ENCODE assay signal across 10 cellular contexts in the genomic region with DNA sequence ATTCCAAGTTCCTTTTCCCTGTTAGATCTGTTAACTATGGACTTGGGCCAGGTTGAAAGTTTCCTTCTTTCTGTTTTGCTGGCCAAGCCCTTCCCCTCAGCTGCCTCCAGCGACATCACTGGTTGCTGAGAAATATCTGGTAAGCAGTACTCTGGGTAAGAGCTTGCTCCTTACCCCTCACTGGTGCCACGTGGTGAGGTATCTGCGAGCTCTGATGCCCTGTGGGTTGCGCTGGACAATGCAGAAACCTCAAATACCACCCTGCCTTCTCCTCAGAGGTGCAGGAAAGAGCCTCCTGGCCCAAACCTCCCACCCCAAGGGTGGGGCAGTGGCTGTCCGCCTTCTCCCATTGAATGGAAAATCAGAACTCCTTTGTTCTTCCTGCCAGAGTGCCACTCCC. TPM values are rescaled to one million over a fixed set of nuclear protein-coding genes. Genes with fewer than 3 reads are reported as not detected.
DNase-seq lines count a peak whose midpoint lies in the region; ATAC-seq and TF ChIP-seq lines count a peak whose summit lies in the region.
"Had no signal": no experiment of that assay in that cellular context is flagged by ENCODE, and none has a peak within 500 bp of the region (broad histone marks: within the 10 kb centered on the region; RNA-seq: fewer than 3 reads in every experiment).

No MANE protein-coding gene starts in this region.

- H3K9me3 Mint-ChIP-seq in activated CD4-positive, alpha-beta memory T cell treated with anti-CD3 and anti-CD28 coated beads for 36 hours, result no peaks in the 10 kb centered on the region
- H3K9me3 Mint-ChIP-seq in activated CD4-positive, alpha-beta memory T cell treated with anti-CD3 and anti-CD28 coated beads, Interleukin-2, amount 10 ng/mL, durations not matched to agents 7 days and 5 days, result no peaks in the 10 kb centered on the region

- ATAC-seq in upper lobe of right lung (peak; percentile 94), HG03565 (IDR thresholded peaks at IDR 0.05; ENCODE audit: unreplicated experiment) (no peak), GM21717 (IDR thresholded peaks at IDR 0.05; ENCODE audit: unreplicated experiment) (no peak)

- H3K36me3 ChIP-seq in mucosa of rectum (ENCODE audit: control insufficient read depth in 2 of 2, insufficient read depth in 2 of 2, low read length in 2 of 2), result no peaks in the 10 kb centered on the region
- H3K36me3 ChIP-seq in upper lobe of right lung, result no peaks in the 10 kb centered on the region

- H3K4me1 ChIP-seq in mucosa of rectum (ENCODE audit: control insufficient read depth in 2 of 2, insufficient read depth in 2 of 2, low read length in 2 of 2), result peaks cover 13 to 16% of the 10 kb centered on the region in 2 donors
- peaks cover 55% of the 10 kb centered on the region for H3K4me1 ChIP-seq in upper lobe of right lung

- H3K9me3 ChIP-seq in mucosa of rectum (ENCODE audit: control insufficient read depth in 2 of 2, low read length in 2 of 2), result no peaks in the 10 kb centered on the region
- no peaks in the 10 kb centered on the region for H3K9me3 ChIP-seq in upper lobe of right lung

- CTCF ChIA-PET in activated CD4-positive, alpha-beta memory T cell treated with anti-CD3 and anti-CD28 coated beads for 36 hours (lab: Charles Lee), result no interaction called here
- CTCF ChIA-PET in activated CD4-positive, alpha-beta memory T cell treated with anti-CD3 and anti-CD28 coated beads, Interleukin-2, amount 10 ng/mL, durations not matched to agents 7 days and 5 days (lab: Charles Lee), result no interaction called here

- no peaks in the 10 kb centered on the region for H3K27me3 ChIP-seq in mucosa of rectum (ENCODE audit: control insufficient read depth in 2 of 2, insufficient read depth in 2 of 2, low read length in 2 of 2)
- H3K27me3 ChIP-seq in upper lobe of right lung, result no peaks in the 10 kb centered on the region

- POLR2A ChIA-PET in activated CD4-positive, alpha-beta memory T cell treated with anti-CD3 and anti-CD28 coated beads for 36 hours (lab: Charles Lee), result no interaction called here
- POLR2A ChIA-PET in activated CD4-positive, alpha-beta memory T cell treated with anti-CD3 and anti-CD28 coated beads, Interleukin-2, amount 10 ng/mL, durations not matched to agents 7 days and 5 days (lab: Charles Lee), result interaction anchor here (4.9 to 9.3 kb wide), 2 partner anchors 9 to 40 kb away, joined by 23 to 122 read pairs; no protein-coding TSS in a partner anchor

- DNase-seq in activated CD4-positive, alpha-beta memory T cell treated with anti-CD3 and anti-CD28 coated beads for 36 hours, result no peak
- no peak for DNase-seq in activated CD4-positive, alpha-beta memory T cell treated with anti-CD3 and anti-CD28 coated beads, Interleukin-2, amount 10 ng/mL, durations not matched to agents 7 days and 5 days
- DNase-seq in dermis blood vessel endothelial cell, result peak; percentile 56
- no peak for DNase-seq in upper lobe of right lung
- no peak for DNase-seq in erythroblast (lab: John Stamatoyannopoulos, UW)
- DNase-seq: NCI-H524 had no signal

- no peaks in the 10 kb centered on the region for H3K27me3 Mint-ChIP-seq in activated CD4-positive, alpha-beta memory T cell treated with anti-CD3 and anti-CD28 coated beads for 36 hours
- H3K27me3 Mint-ChIP-seq in activated CD4-positive, alpha-beta memory T cell treated with anti-CD3 and anti-CD28 coated beads, Interleukin-2, amount 10 ng/mL, durations not matched to agents 7 days and 5 days, result no peaks in the 10 kb centered on the region

- no peak overlapping the region for H3K9ac ChIP-seq in mucosa of rectum (ENCODE audit: low read depth in 1 of 2, low read length in 2 of 2)

- intact Hi-C loops in activated CD4-positive, alpha-beta memory T cell treated with anti-CD3 and anti-CD28 coated beads for 36 hours (cut with micrococcal nuclease), result loop anchor here (5.0 kb wide), 1 partner anchor 1107 kb away; no protein-coding TSS in a partner anchor
- intact Hi-C loops in upper lobe of right lung (cut with DNase I), result no loop called here

- H3K27ac Mint-ChIP-seq in activated CD4-positive, alpha-beta memory T cell treated with anti-CD3 and anti-CD28 coated beads for 36 hours, result peak overlapping the region; percentile 14
- H3K27ac Mint-ChIP-seq in activated CD4-positive, alpha-beta memory T cell treated with anti-CD3 and anti-CD28 coated beads, Interleukin-2, amount 10 ng/mL, durations not matched to agents 7 days and 5 days, result no peak overlapping the region

- no peak for TF ChIP-seq POLR2A in erythroblast (IDR thresholded peaks at IDR 0.05; ENCODE audit: low read length)

- H3K4me3 ChIP-seq in mucosa of rectum (ENCODE audit: low read length in 2 of 2), result no peak overlapping the region
- no peak overlapping the region for H3K4me3 ChIP-seq in upper lobe of right lung

- no peak overlapping the region for H3K4me3 Mint-ChIP-seq in activated CD4-positive, alpha-beta memory T cell treated with anti-CD3 and anti-CD28 coated beads for 36 hours
- no peak overlapping the region for H3K4me3 Mint-ChIP-seq in activated CD4-positive, alpha-beta memory T cell treated with anti-CD3 and anti-CD28 coated beads, Interleukin-2, amount 10 ng/mL, durations not matched to agents 7 days and 5 days
- H3K4me3 Mint-ChIP-seq: neural crest cell had no signal

- peaks cover 19% of the 10 kb centered on the region for H3K36me3 Mint-ChIP-seq in activated CD4-positive, alpha-beta memory T cell treated with anti-CD3 and anti-CD28 coated beads for 36 hours
- peaks cover 25% of the 10 kb centered on the region for H3K36me3 Mint-ChIP-seq in activated CD4-positive, alpha-beta memory T cell treated with anti-CD3 and anti-CD28 coated beads, Interleukin-2, amount 10 ng/mL, durations not matched to agents 7 days and 5 days (ENCODE audit: low read depth)

- peaks cover 74% of the 10 kb centered on the region for H3K4me1 Mint-ChIP-seq in activated CD4-positive, alpha-beta memory T cell treated with anti-CD3 and anti-CD28 coated beads for 36 hours (ENCODE audit: low read depth)
- peaks cover 62% of the 10 kb centered on the region for H3K4me1 Mint-ChIP-seq in activated CD4-positive, alpha-beta memory T cell treated with anti-CD3 and anti-CD28 coated beads, Interleukin-2, amount 10 ng/mL, durations not matched to agents 7 days and 5 days

- TF ChIP-seq CTCF in upper lobe of right lung (IDR thresholded peaks at IDR 0.05), result no peak

- peak overlapping the region; percentile 45 to 53 for H3K27ac ChIP-seq in mucosa of rectum (ENCODE audit: low read depth in 2 of 2, low read length in 2 of 2)
- H3K27ac ChIP-seq in upper lobe of right lung, result peak overlapping the region; percentile 60

RNA-seq across cellular contexts. Expression of a gene that starts 42.9 kb away (rescaled TPM):
- total RNA-seq in activated CD4-positive, alpha-beta memory T cell treated with anti-CD3 and anti-CD28 coated beads for 36 hours, result 1 to 10 TPM; 6.6 to 7.0 TPM
- total RNA-seq in activated CD4-positive, alpha-beta memory T cell treated with anti-CD3 and anti-CD28 coated beads, Interleukin-2, amount 10 ng/mL, durations not matched to agents 7 days and 5 days, result 10 to 100 TPM; 10.1 to 10.6 TPM
- 24.2 and 28.2 TPM in 2 replicates for total RNA-seq in dermis blood vessel endothelial cell
- 20.0 TPM for total RNA-seq in upper lobe of right lung

RNA-seq across cellular contexts. Expression of a gene that starts 45.1 kb away (rescaled TPM):
- 100 to 1,000 TPM; 109 to 119 TPM for total RNA-seq in activated CD4-positive, alpha-beta memory T cell treated with anti-CD3 and anti-CD28 coated beads for 36 hours
- total RNA-seq in activated CD4-positive, alpha-beta memory T cell treated with anti-CD3 and anti-CD28 coated beads, Interleukin-2, amount 10 ng/mL, durations not matched to agents 7 days and 5 days, result 100 to 1,000 TPM; 133 to 139 TPM
- 81.5 and 95.7 TPM in 2 replicates for total RNA-seq in dermis blood vessel endothelial cell
- total RNA-seq in upper lobe of right lung, result 54.5 TPM
